In genomic region chr16:5064915-5065314, GRCh38 we compare ENCODE assay signal across 18 cellular contexts. TPM values are rescaled to one million over a fixed set of nuclear protein-coding genes. Genes with fewer than 3 reads are reported as not detected.
A peak's percentile ranks its signal among the peaks of the same experiment; 100 is the strongest.
DNase-seq lines count a peak whose midpoint lies in the region; ATAC-seq and TF ChIP-seq lines count a peak whose summit lies in the region.
"Had no signal": no experiment of that assay in that cellular context is flagged by ENCODE, and none has a peak within 500 bp of the region (broad histone marks: within the 10 kb centered on the region; RNA-seq: fewer than 3 reads in every experiment).

No MANE protein-coding gene starts in this region.

- POLR2A ChIA-PET in HEK293 (lab: Yijun Ruan, JAX), result no interaction called here

- H3K4me1 Mint-ChIP-seq in CD14-positive monocyte, result peaks cover 3% of the 10 kb centered on the region
- H3K4me1 Mint-ChIP-seq: activated CD4-positive, alpha-beta T cell treated with anti-CD3 and anti-CD28 coated beads for 36 hours; neural crest cell had no signal

- H3K4me3 ChIP-seq in HEK293 (ENCODE audit: low read depth, low read length) (no peak overlapping the region), lung (no peak overlapping the region)
- H3K4me3 ChIP-seq: body of pancreas, tibial artery had no signal

- H3K4me1 ChIP-seq in HEK293 (ENCODE audit: control insufficient read depth, insufficient read depth, low read length), result peaks cover 14% of the 10 kb centered on the region
- H3K4me1 ChIP-seq in lung (ENCODE audit: control insufficient read depth in 2 of 2, insufficient read depth in 2 of 2, low read length in 2 of 2), result peaks cover 0 to 2% of the 10 kb centered on the region in 2 donors
- H3K4me1 ChIP-seq: body of pancreas, tibial artery had no signal

- no peaks in the 10 kb centered on the region for H3K9me3 ChIP-seq in HEK293 (ENCODE audit: control insufficient read depth, insufficient read depth, low read depth, low read length)
- no peaks in the 10 kb centered on the region for H3K9me3 ChIP-seq in lung (ENCODE audit: control insufficient read depth in 2 of 2, insufficient read depth in 1 of 2, low read length in 1 of 2)
- H3K9me3 ChIP-seq: body of pancreas, tibial artery had no signal

- H3K27ac ChIP-seq in HEK293 (ENCODE audit: extremely low read depth, low read depth, low read length), result no peak overlapping the region
- peak overlapping the region in 1 of 2 donors; percentile 82 for H3K27ac ChIP-seq in lung (ENCODE audit: low read depth in 1 of 2, low read length in 1 of 2)
- H3K27ac ChIP-seq: body of pancreas, tibial artery had no signal

- no peak overlapping the region for H3K27ac Mint-ChIP-seq in CD14-positive monocyte
- H3K27ac Mint-ChIP-seq: activated CD4-positive, alpha-beta T cell treated with anti-CD3 and anti-CD28 coated beads for 36 hours had no signal

- TF ChIP-seq CTCF in CD14-positive monocyte (IDR thresholded peaks at IDR 0.05), result no peak
- no peak for TF ChIP-seq CTCF in HEK293 (tag by site-specific recombination; IDR thresholded peaks at IDR 0.05)
- no peak for TF ChIP-seq CTCF in lung (IDR thresholded peaks at IDR 0.05; ENCODE audit: control extremely low read depth, extremely low read depth)

- H3K4me3 Mint-ChIP-seq in CD14-positive monocyte, result no peak overlapping the region
- H3K4me3 Mint-ChIP-seq: activated CD4-positive, alpha-beta T cell treated with anti-CD3 and anti-CD28 coated beads for 36 hours; neural crest cell had no signal

- CTCF ChIA-PET in HEK293 (lab: Yijun Ruan, JAX), result interaction anchor here (0.6 to 1.2 kb wide), 3 partner anchors 10 to 547 kb away, joined by 3 read pairs; no protein-coding TSS in a partner anchor

- peaks cover 2 to 10% (median 8%) of the 10 kb centered on the region in 3 donors for H3K27me3 Mint-ChIP-seq in CD14-positive monocyte (ENCODE audit: low read depth in 3 of 3)
- H3K27me3 Mint-ChIP-seq: activated CD4-positive, alpha-beta T cell treated with anti-CD3 and anti-CD28 coated beads for 36 hours had no signal

- intact Hi-C loops in CD14-positive monocyte (cut with micrococcal nuclease), result no loop called here

- WGBS in lung, 2 donors, result 53 to 69% methylated on average over 7 of the region's 7 CpGs

- H3K36me3 ChIP-seq in HEK293 (ENCODE audit: control insufficient read depth in 2 of 2, insufficient read depth in 1 of 2, low read length in 2 of 2) (no peaks in the 10 kb centered on the region), lung (ENCODE audit: control insufficient read depth in 2 of 2, insufficient read depth in 2 of 2, low read length in 2 of 2) (no peaks in the 10 kb centered on the region)
- H3K36me3 ChIP-seq: tibial artery had no signal

- DNase-seq in CD14-positive monocyte (ENCODE audit: low spot score) (peak; percentile 27), NCI-H69 (lab: John Stamatoyannopoulos, UW) (peak; percentile 66), lung (ENCODE audit: low spot score) (peak; percentile 87)
- DNase-seq in stimulated activated CD4-positive, alpha-beta T cell treated with anti-CD3 and anti-CD28 coated beads, Interleukin-2, amount 100 ng/mL, for 48 hours, result no peak
- DNase-seq: activated CD4-positive, alpha-beta T cell treated with anti-CD3 and anti-CD28 coated beads for 36 hours; activated naive CD4-positive, alpha-beta T cell treated with anti-CD3 and anti-CD28 coated beads, Interleukin-2, amount 50 U/mL, for 16 hours; effector memory CD4-positive, alpha-beta T cell; NK-92 treated with Interleukin-12 subunit alpha and Interleukin-12 subunit beta, amount 100 ng/mL, for 24 hours; SIG-M5; stimulated activated CD4-positive, alpha-beta T cell treated with anti-CD3 and anti-CD28 coated beads, Interleukin-4, amount 100 ng/mL, for 24 hours; tibial artery had no signal

- no peaks in the 10 kb centered on the region for H3K27me3 ChIP-seq in lung (ENCODE audit: control insufficient read depth, insufficient read depth)
- H3K27me3 ChIP-seq: body of pancreas had no signal

- no peaks in the 10 kb centered on the region for H3K9me3 Mint-ChIP-seq in CD14-positive monocyte
- H3K9me3 Mint-ChIP-seq: neural crest cell had no signal

- H3K36me3 Mint-ChIP-seq in CD14-positive monocyte, result no peaks in the 10 kb centered on the region

- peak; percentile 61 for ATAC-seq in lung (ENCODE audit: insufficient read depth, low FRiP score)
- no peak for ATAC-seq in SK-N-SH treated with all-trans-retinoic acid at 6 μM for 48 hours
- no peak for ATAC-seq in GM18873 (IDR thresholded peaks at IDR 0.05; ENCODE audit: low FRiP score, unreplicated experiment)
- no peak for ATAC-seq in GM21737 (IDR thresholded peaks at IDR 0.05; ENCODE audit: unreplicated experiment)
- ATAC-seq: activated CD4-positive, alpha-beta T cell treated with anti-CD3 and anti-CD28 coated beads for 36 hours; body of pancreas had no signal

TF ChIP-seq in HEK293, 187 proteins besides CTCF, POLR2A, EP300 and RAD21 (continues in another document):
- TF ChIP-seq ZXDB (tag by site-specific recombination; IDR thresholded peaks at IDR 0.05) (peak; percentile 62), SP7 (tag by site-specific recombination; IDR thresholded peaks at IDR 0.05) (no peak), ZNF692 (tag by site-specific recombination; IDR thresholded peaks at IDR 0.05) (peak; percentile 47; the same call in 1 of the 2 replicates), ZNF274 (IDR thresholded peaks at IDR 0.05; ENCODE audit: low read length) (no peak), ZNF274 (tag by site-specific recombination; IDR thresholded peaks at IDR 0.05; ENCODE audit: borderline replicate concordance) (no peak), ZNF555 (tag by site-specific recombination; conservative IDR thresholded peaks at IDR 0.05) (no peak), ZNF660 (tag by site-specific recombination; IDR thresholded peaks at IDR 0.05) (no peak)

TF ChIP-seq in SK-N-SH treated with all-trans-retinoic acid at 6 μM for 48 hours, 23 proteins besides CTCF, POLR2A, EP300 and RAD21:
- TF ChIP-seq ZNF565 (CRISPR knock-in tag; conservative IDR thresholded peaks at IDR 0.05; ENCODE audit: low read depth) (no peak), POU6F1 (CRISPR knock-in tag; IDR thresholded peaks at IDR 0.05; ENCODE audit: borderline replicate concordance, low read depth) (no peak), OSR1 (CRISPR knock-in tag; IDR thresholded peaks at IDR 0.05) (no peak), SNAI2 (CRISPR knock-in tag; IDR thresholded peaks at IDR 0.05) (no peak), PPARA (CRISPR knock-in tag; IDR thresholded peaks at IDR 0.05; ENCODE audit: borderline replicate concordance) (no peak), ARNTL (CRISPR knock-in tag; IDR thresholded peaks at IDR 0.05; ENCODE audit: borderline replicate concordance, low read depth) (no peak), ISL1 (CRISPR knock-in tag; IDR thresholded peaks at IDR 0.05) (no peak)

RNA-seq across cellular contexts. Expression of gene C16orf89, which starts 0.8 kb away (rescaled TPM):
- polyA plus RNA-seq in CD14-positive monocyte (not detected), lung (100 to 1,000 TPM in 1 of 2 donors, 10 to 100 TPM in 1; 39.2 to 356 TPM)
- total RNA-seq in lung, result 100 to 1,000 TPM in 1 of 2 donors, 10 to 100 TPM in 1; 93.1 to 101 TPM
- total RNA-seq: activated CD4-positive, alpha-beta T cell treated with anti-CD3 and anti-CD28 coated beads for 36 hours; lung microvascular endothelial cell; neural crest cell had no signal

RNA-seq across cellular contexts. Expression of gene ALG1, which starts 6.7 kb away (rescaled TPM):
- polyA plus RNA-seq in CD14-positive monocyte (10 to 100 TPM; 25.2 to 31.0 TPM), lung (10 to 100 TPM; 21.2 to 27.3 TPM)
- 10 to 100 TPM; 19.6 to 31.7 TPM for total RNA-seq in lung

RNA-seq across cellular contexts. Expression of gene NAGPA, which starts 31.2 kb away (rescaled TPM):
- polyA plus RNA-seq in CD14-positive monocyte (10 to 100 TPM; 44.9 to 51.5 TPM), lung (10 to 100 TPM in 1 of 2 donors, 1 to 10 TPM in 1; 7.9 to 20.3 TPM)
- total RNA-seq in lung, result 10 to 100 TPM in 1 of 2 donors, 1 to 10 TPM in 1; 7.8 to 17.1 TPM

RNA-seq across cellular contexts. Expression of gene EEF2KMT, which starts 32.7 kb away (rescaled TPM):
- 1 to 10 TPM; 5.5 to 6.8 TPM for polyA plus RNA-seq in CD14-positive monocyte
- total RNA-seq in lung, result 10 to 100 TPM in 1 of 2 donors, 1 to 10 TPM in 1; 3.4 to 13.8 TPM
- 10 to 100 TPM in 1 of 2 donors, 1 to 10 TPM in 1; 6.6 to 14.2 TPM for polyA plus RNA-seq in lung

Comparison
In these comparisons a context has a peak if more than half of its experiments do, and no peak if none do; other contexts are left out.
1. DNase-seq: peak in CD14-positive monocyte (single experiment), NCI-H69 (single experiment) and lung (single experiment); none in stimulated activated CD4-positive, alpha-beta T cell treated with anti-CD3 and anti-CD28 coated beads, Interleukin-2, amount 100 ng/mL, for 48 hours (0 of 2).
2. RNA of gene C16orf89, which starts 0.8 kb away (polyA plus RNA-seq): 39.2 to 356 TPM in lung; not detected in CD14-positive monocyte; every median in the first group is over 10 times any median in the second.